Comparison of ENCODE assay signal across 22 cellular contexts in the genomic region with DNA sequence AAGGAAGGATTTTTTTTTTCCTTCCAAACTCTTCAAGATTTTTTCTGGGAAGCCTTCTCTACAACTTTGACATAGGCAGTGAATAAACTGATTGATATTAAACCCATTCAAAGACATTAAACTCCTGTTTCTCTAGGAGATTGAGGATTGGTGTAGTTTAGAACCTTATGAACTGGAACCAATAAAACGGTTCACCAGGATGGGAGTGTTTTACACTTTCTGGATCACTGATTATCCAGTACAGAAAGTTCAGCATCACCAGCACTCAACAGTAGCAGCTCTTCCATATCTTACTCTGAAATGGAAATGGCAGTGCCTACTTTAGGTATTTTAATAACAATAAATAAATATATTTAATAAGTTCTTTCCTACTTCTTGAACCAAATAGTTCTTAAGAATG.
DNase-seq lines count a peak whose midpoint lies in the region; ATAC-seq and TF ChIP-seq lines count a peak whose summit lies in the region.
"Had no signal": no experiment of that assay in that cellular context is flagged by ENCODE, and none has a peak within 500 bp of the region (broad histone marks: within the 10 kb centered on the region; RNA-seq: fewer than 3 reads in every experiment).

No MANE protein-coding gene starts in this region.

- in situ Hi-C loops in Caki2 (cut with HindIII; ENCODE audit: low pct_unique_long_range_greater_than_20kb, low sequenced_read_pairs), result no loop called here
- in situ Hi-C loops in GM13976 (cut with MboI; ENCODE audit: low sequenced_read_pairs, unreplicated experiment), result no loop called here

- DNase-seq in Caki2 (ENCODE audit: low read depth) (peak; percentile 30), kidney tubule cell (ENCODE audit: low spot score) (peak; percentile 14), renal cortical epithelial cell (ENCODE audit: low read depth) (peak; percentile 59), NCI-H1417 (lab: John Stamatoyannopoulos, UW) (no peak), GM13976 (ENCODE audit: low spot score) (no peak), left colon (no peak)
- DNase-seq: 8988T; ACHN; AML-193; BE2C; Calu3; CD4-positive, alpha-beta T cell; CD8-positive, alpha-beta memory T cell; DMS153; DND-41; GDM1; GOT3; HFFc6 had no signal

- ATAC-seq in left colon, result no peak
- ATAC-seq: A549, GM12878 had no signal

- TF ChIP-seq CTCF in VCaP (conservative IDR thresholded peaks at IDR 0.05), result no peak
- TF ChIP-seq CTCF in GM13976 (IDR thresholded peaks at IDR 0.05; ENCODE audit: borderline replicate concordance, control extremely low read depth, extremely low read depth, insufficient read depth, missing control alignments), result no peak

- intact Hi-C loops in left colon (cut with DNase I, micrococcal nuclease), result no loop called here

- H3K27ac ChIP-seq in VCaP, result peak overlapping the region; percentile 34; the same call in 1 of the 2 replicates
- H3K27ac ChIP-seq: A549; BLaER1 treated with 17β-estradiol and CSF1 and Interleukin-3, amounts not matched to agents 10 nM and 100 nM had no signal

Comparison
In these comparisons a context has a peak if more than half of its experiments do, and no peak if none do; other contexts are left out.
1. DNase-seq: peak in Caki2 (single experiment), kidney tubule cell (single experiment) and renal cortical epithelial cell (single experiment); none in NCI-H1417 (0 of 3), GM13976 (single experiment) and left colon (0 of 2).